ENCODE assay signal across 12 cellular contexts in genomic region chr2:111624401-111625156, GRCh38.
DNase-seq lines count a peak whose midpoint lies in the region; ATAC-seq and TF ChIP-seq lines count a peak whose summit lies in the region.
"Had no signal": no experiment of that assay in that cellular context is flagged by ENCODE, and none has a peak within 500 bp of the region (broad histone marks: within the 10 kb centered on the region; RNA-seq: fewer than 3 reads in every experiment).

No MANE protein-coding gene starts in this region.

- no peak overlapping the region for H2BK20ac ChIP-seq in IMR-90 (ENCODE audit: low read depth, low read length)

- no peak overlapping the region for H3K4ac ChIP-seq in IMR-90 (ENCODE audit: low read depth, low read length)

- no peak overlapping the region for H4K8ac ChIP-seq in IMR-90 (ENCODE audit: low read depth in 2 of 2, low read length in 2 of 2)

- H3K36me3 ChIP-seq in IMR-90 (ENCODE audit: control insufficient read depth, insufficient read depth, low read length) (no peaks in the 10 kb centered on the region), left lung (no peaks in the 10 kb centered on the region), H7 (replicated peaks; ENCODE audit: control insufficient read depth, insufficient read depth, low read length) (no peaks in the 10 kb centered on the region)
- H3K36me3 ChIP-seq: uterus had no signal

- ATAC-seq in IMR-90 (ENCODE audit: low read depth) (peak; percentile 69), left lung (peak; percentile 70), HG02610 (IDR thresholded peaks at IDR 0.05; ENCODE audit: unreplicated experiment) (no peak), GM18517 (IDR thresholded peaks at IDR 0.05; ENCODE audit: unreplicated experiment) (no peak)
- ATAC-seq: left colon had no signal

- peaks cover 36% of the 10 kb centered on the region for H3K4me1 Mint-ChIP-seq in activated T-helper 2 cell treated with anti-CD3 and anti-CD28 coated beads, Interferon-gamma antibody, Interleukin-2, Interleukin-4, amounts not matched to agents 10 μg/mL and 5 μg/mL and 100 μg/mL, durations not matched to agents 14 hours and 24 hours and 36 hours (ENCODE audit: low read depth)

- H3K9me3 ChIP-seq in IMR-90 (ENCODE audit: control insufficient read depth, insufficient read depth, low read length) (no peaks in the 10 kb centered on the region; the same call in 1 of the 2 replicates), left lung (peaks cover 0 to 19% of the 10 kb centered on the region in 2 donors)
- H3K9me3 ChIP-seq: uterus had no signal

- no peak overlapping the region for H4K5ac ChIP-seq in IMR-90 (ENCODE audit: low read depth, low read length)

- intact Hi-C loops in IMR-90 (cut with micrococcal nuclease) (loop anchor here (5.0 kb wide), 1 partner anchor 33 kb away; no protein-coding TSS in a partner anchor), left lung (cut with DNase I) (no loop called here)
- intact Hi-C loops in activated T-helper 2 cell treated with anti-CD3 and anti-CD28 coated beads, Interferon-gamma antibody, Interleukin-2, Interleukin-4, amounts not matched to agents 10 μg/mL and 5 μg/mL and 100 μg/mL, durations not matched to agents 14 hours and 24 hours and 36 hours (cut with micrococcal nuclease), result loop anchor here (5.0 kb wide), 3 partner anchors 38 to 507 kb away; no protein-coding TSS in a partner anchor

- no peak overlapping the region for H3K18ac ChIP-seq in IMR-90 (ENCODE audit: low read depth, low read length)

- H2AK5ac ChIP-seq in IMR-90 (ENCODE audit: low read depth, low read length), result no peak overlapping the region

- no peak overlapping the region for H2BK15ac ChIP-seq in IMR-90 (ENCODE audit: low read depth, low read length)

- no peak for TF ChIP-seq RAD21 in IMR-90 (IDR thresholded peaks at IDR 0.05; ENCODE audit: low read length)

- BruUV-seq in IMR-90 (replicated peaks; lab: Mats Ljungman, UMichigan), result no TSS peak

- dilution Hi-C loops in IMR-90 (cut with HindIII; ENCODE audit: low sequenced_read_pairs, unreplicated experiment), result no loop called here

- no peak overlapping the region for H2AK9ac ChIP-seq in IMR-90 (replicated peaks; ENCODE audit: low read depth, low read length, poor library complexity)

- H2BK5ac ChIP-seq in IMR-90 (ENCODE audit: low read depth, low read length, poor library complexity, severe bottlenecking), result no peak overlapping the region

- no peak for TF ChIP-seq CTCF in AG09319 (IDR thresholded peaks at IDR 0.05; ENCODE audit: low read depth, low read length)
- TF ChIP-seq CTCF in IMR-90 (conservative IDR thresholded peaks at IDR 0.05; ENCODE audit: low read depth, low read length), result no peak
- no peak for TF ChIP-seq CTCF in left lung (IDR thresholded peaks at IDR 0.05)

- no peak overlapping the region for H3K4me3 ChIP-seq in IMR-90 (ENCODE audit: insufficient read depth, low read depth, low read length)
- H3K4me3 ChIP-seq in left lung, result no peak overlapping the region
- no peak overlapping the region for H3K4me3 ChIP-seq in H7 (ENCODE audit: insufficient read depth, low read depth, low read length)
- H3K4me3 ChIP-seq: coronary artery, uterus had no signal

- no peak for TF ChIP-seq POLR2A in IMR-90 (IDR thresholded peaks at IDR 0.05; ENCODE audit: low read depth, low read length)

- H3K14ac ChIP-seq in IMR-90 (replicated peaks; ENCODE audit: low read depth, low read length), result no peak overlapping the region

- DNase-seq in AG09319 (ENCODE audit: extremely low read depth, low read depth), result peak; percentile 60
- DNase-seq in IMR-90, result peak; percentile 86
- DNase-seq in activated T-helper 2 cell treated with anti-CD3 and anti-CD28 coated beads, Interferon-gamma antibody, Interleukin-2, Interleukin-4, amounts not matched to agents 10 μg/mL and 5 μg/mL and 100 μg/mL, durations not matched to agents 14 hours and 24 hours and 36 hours (ENCODE audit: low spot score), result no peak
- DNase-seq in left lung, result no peak
- no peak for DNase-seq in activated naive CD4-positive, alpha-beta T cell treated with anti-CD3 and anti-CD28 coated beads, Interleukin-2, amount 50 U/mL, for 16 hours
- no peak for DNase-seq in H7
- DNase-seq: DMS79, left colon, uterus had no signal

- H3K4me3 Mint-ChIP-seq in activated T-helper 2 cell treated with anti-CD3 and anti-CD28 coated beads, Interferon-gamma antibody, Interleukin-2, Interleukin-4, amounts not matched to agents 10 μg/mL and 5 μg/mL and 100 μg/mL, durations not matched to agents 14 hours and 24 hours and 36 hours (ENCODE audit: low read depth), result no peak overlapping the region

- H4K20me1 ChIP-seq in IMR-90 (ENCODE audit: insufficient read depth, low read length), result no peaks in the 10 kb centered on the region

- CTCF ChIA-PET in IMR-90 (lab: Yijun Ruan, JAX), result no interaction called here

- H3K27ac Mint-ChIP-seq in activated T-helper 2 cell treated with anti-CD3 and anti-CD28 coated beads, Interferon-gamma antibody, Interleukin-2, Interleukin-4, amounts not matched to agents 10 μg/mL and 5 μg/mL and 100 μg/mL, durations not matched to agents 14 hours and 24 hours and 36 hours, result peak overlapping the region; percentile 58

- H3K4me1 ChIP-seq in IMR-90 (ENCODE audit: control insufficient read depth, insufficient read depth, low read length), result peaks cover 4% of the 10 kb centered on the region; the same call in 1 of the 2 replicates
- peaks cover 0 to 46% of the 10 kb centered on the region in 2 donors for H3K4me1 ChIP-seq in left lung
- H3K4me1 ChIP-seq: uterus had no signal

- H3K9ac ChIP-seq in IMR-90 (ENCODE audit: low read depth, low read length), result no peak overlapping the region

- WGBS in IMR-90 (ENCODE audit: extremely low coverage in 2 of 2, insufficient read length in 1 of 2), 2 experiments, result no CpG with 5 or more reads among the region's 3 CpGs

- H2AFZ ChIP-seq in IMR-90 (replicated peaks; ENCODE audit: low read length, poor library complexity), result no peak overlapping the region

- H4K91ac ChIP-seq in IMR-90 (ENCODE audit: insufficient read depth, low read depth, low read length), result no peak overlapping the region

- H2BK120ac ChIP-seq in IMR-90 (ENCODE audit: low read depth, low read length), result no peak overlapping the region

- peaks cover 18% of the 10 kb centered on the region for H3K36me3 Mint-ChIP-seq in activated T-helper 2 cell treated with anti-CD3 and anti-CD28 coated beads, Interferon-gamma antibody, Interleukin-2, Interleukin-4, amounts not matched to agents 10 μg/mL and 5 μg/mL and 100 μg/mL, durations not matched to agents 14 hours and 24 hours and 36 hours (ENCODE audit: low read depth)

- in situ Hi-C loops in IMR-90 (cut with MboI; ENCODE audit: low sequenced_read_pairs), result no loop called here

- POLR2A ChIA-PET in IMR-90 (lab: Charles Lee; ENCODE audit: unreplicated experiment), result no interaction called here

- no peak overlapping the region for H3K23ac ChIP-seq in IMR-90 (ENCODE audit: low read depth, low read length)

- no peak overlapping the region for H3K56ac ChIP-seq in IMR-90 (ENCODE audit: extremely low read depth, insufficient read depth, low read length)

- no peaks in the 10 kb centered on the region for H3K9me1 ChIP-seq in IMR-90 (ENCODE audit: insufficient read depth, low read length)

- no peak overlapping the region for H3K4me2 ChIP-seq in IMR-90 (ENCODE audit: low read depth, low read length)

- H3K9me3 Mint-ChIP-seq in activated T-helper 2 cell treated with anti-CD3 and anti-CD28 coated beads, Interferon-gamma antibody, Interleukin-2, Interleukin-4, amounts not matched to agents 10 μg/mL and 5 μg/mL and 100 μg/mL, durations not matched to agents 14 hours and 24 hours and 36 hours, result peaks cover 28% of the 10 kb centered on the region

- H3K27ac ChIP-seq in IMR-90 (ENCODE audit: insufficient read depth, low read length), result no peak overlapping the region; the same call in 1 of the 2 replicates
- peak overlapping the region in 1 of 2 donors; percentile 77 for H3K27ac ChIP-seq in left lung
- H3K27ac ChIP-seq: coronary artery, uterus had no signal

- H3K27me3 ChIP-seq in IMR-90 (ENCODE audit: control insufficient read depth, insufficient read depth, low read length) (no peaks in the 10 kb centered on the region; the same call in none of the 2 replicates), left lung (no peaks in the 10 kb centered on the region), H7 (ENCODE audit: control insufficient read depth, insufficient read depth, low read length) (no peaks in the 10 kb centered on the region; the same call in 1 of the 2 replicates)
- H3K27me3 ChIP-seq: uterus had no signal

- H3K79me1 ChIP-seq in IMR-90 (ENCODE audit: low read depth in 1 of 2, low read length in 2 of 2), result no peaks in the 10 kb centered on the region

- H3K27me3 Mint-ChIP-seq in activated T-helper 2 cell treated with anti-CD3 and anti-CD28 coated beads, Interferon-gamma antibody, Interleukin-2, Interleukin-4, amounts not matched to agents 10 μg/mL and 5 μg/mL and 100 μg/mL, durations not matched to agents 14 hours and 24 hours and 36 hours (ENCODE audit: low read depth), result peaks cover 27% of the 10 kb centered on the region

TF ChIP-seq in IMR-90, 13 proteins besides CTCF, POLR2A, EP300 and RAD21:
- TF ChIP-seq ELK1 (IDR thresholded peaks at IDR 0.05; ENCODE audit: borderline replicate concordance, low read depth, low read length) (no peak), CEBPB (IDR thresholded peaks at IDR 0.05; ENCODE audit: low read depth, low read length) (peak; percentile 94)
TF ChIP-seq in IMR-90: peak in this region for 1.

Comparison
In these comparisons a context has a peak if more than half of its experiments do, and no peak if none do; other contexts are left out.
1. DNase-seq: peak in AG09319 (single experiment) and IMR-90 (single experiment); none in activated T-helper 2 cell treated with anti-CD3 and anti-CD28 coated beads, Interferon-gamma antibody, Interleukin-2, Interleukin-4, amounts not matched to agents 10 μg/mL and 5 μg/mL and 100 μg/mL, durations not matched to agents 14 hours and 24 hours and 36 hours (single experiment), left lung (0 of 2), activated naive CD4-positive, alpha-beta T cell treated with anti-CD3 and anti-CD28 coated beads, Interleukin-2, amount 50 U/mL, for 16 hours (single experiment) and H7 (single experiment).
2. ATAC-seq: peak in IMR-90 (single experiment) and left lung (single experiment); none in HG02610 (single experiment) and GM18517 (single experiment).
3. intact Hi-C loops: an anchor here in IMR-90 (5.0 kb wide) and activated T-helper 2 cell treated with anti-CD3 and anti-CD28 coated beads, Interferon-gamma antibody, Interleukin-2, Interleukin-4, amounts not matched to agents 10 μg/mL and 5 μg/mL and 100 μg/mL, durations not matched to agents 14 hours and 24 hours and 36 hours (5.0 kb wide); none called in left lung.